In the genomic region with DNA sequence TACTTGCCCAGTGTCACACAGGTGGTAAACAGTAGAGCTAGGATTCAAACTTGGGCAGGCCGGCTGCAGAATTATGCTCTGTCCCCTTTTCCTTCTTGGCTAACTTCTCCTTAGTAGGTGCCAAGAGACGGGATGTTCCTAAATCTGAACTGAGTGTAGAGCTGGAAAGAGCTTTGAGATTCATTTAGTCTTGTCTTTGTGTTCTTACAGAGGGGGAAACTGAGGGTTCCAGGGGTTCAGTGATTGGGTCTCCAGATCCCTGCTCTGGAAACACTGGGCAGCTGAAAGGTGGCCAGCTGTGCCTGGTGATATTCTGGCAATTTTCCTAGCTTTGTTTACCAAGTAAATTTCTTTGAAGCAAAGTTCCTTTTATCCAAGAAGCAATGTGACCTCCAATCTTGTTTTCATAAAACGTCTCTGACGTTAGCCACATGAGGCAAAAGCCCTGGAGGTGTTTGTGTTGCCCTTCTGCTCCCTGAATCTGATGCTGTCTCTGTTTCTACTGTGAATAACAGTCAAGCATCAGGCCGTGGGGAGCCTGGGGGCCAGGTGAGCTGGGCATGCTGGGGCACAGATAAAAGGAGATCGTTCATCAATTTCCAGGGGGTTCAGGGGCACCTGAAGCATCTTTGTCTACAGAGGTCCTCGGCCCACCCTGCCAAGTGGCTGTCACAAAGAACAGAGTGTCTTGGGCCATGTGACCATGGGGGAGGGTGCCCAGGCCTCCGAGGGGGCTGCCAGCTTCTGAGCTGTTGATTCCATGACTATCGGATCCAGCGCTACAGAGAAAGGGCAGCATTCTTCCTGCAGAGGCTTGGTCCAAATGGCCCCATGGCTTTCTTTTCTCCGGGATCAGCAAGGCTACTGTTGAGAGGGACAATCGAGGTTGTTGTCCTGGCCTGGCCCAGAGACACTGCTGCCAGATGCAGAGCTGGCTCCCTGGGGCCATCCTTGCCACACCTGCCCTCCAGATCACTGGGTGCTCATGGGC, we compare ENCODE assay signal across 14 cellular contexts.
DNase-seq lines count a peak whose midpoint lies in the region; ATAC-seq, FAIRE-seq and TF ChIP-seq lines count a peak whose summit lies in the region.
"Had no signal": no experiment of that assay in that cellular context is flagged by ENCODE, and none has a peak within 500 bp of the region (broad histone marks: within the 10 kb centered on the region; RNA-seq: fewer than 3 reads in every experiment).

No MANE protein-coding gene starts in this region.

- H3K36me3 ChIP-seq in bronchial epithelial cell (ENCODE audit: control insufficient read depth, insufficient read depth, low read length) (no peaks in the 10 kb centered on the region), kidney (ENCODE audit: control insufficient read depth in 1 of 2, insufficient read depth in 2 of 2, low read length in 2 of 2) (no peaks in the 10 kb centered on the region), stomach (no peaks in the 10 kb centered on the region), hepatocyte (replicated peaks; ENCODE audit: insufficient read depth, low read depth) (no peaks in the 10 kb centered on the region)

- H3K9me3 ChIP-seq in kidney (ENCODE audit: control insufficient read depth in 1 of 2, low read length in 2 of 2) (no peaks in the 10 kb centered on the region), stomach (no peaks in the 10 kb centered on the region), hepatocyte (ENCODE audit: low read depth) (no peaks in the 10 kb centered on the region)

- H3K9me2 ChIP-seq in hepatocyte (replicated peaks; ENCODE audit: insufficient read depth): no peaks in the 10 kb centered on the region

- peak; percentile 43 for FAIRE-seq in bronchial epithelial cell (lab: Jason Lieb, UNC)
- FAIRE-seq in kidney (lab: Jason Lieb, UNC): no peak

- no peaks in the 10 kb centered on the region for H4K20me1 ChIP-seq in hepatocyte (ENCODE audit: insufficient read depth, poor library complexity, severe bottlenecking)

- DNase-seq in LNCaP clone FGC (ENCODE audit: low read depth) (peak; percentile 39), bronchial epithelial cell (ENCODE audit: low read depth) (no peak), kidney (peak; percentile 52), stomach (peak; percentile 63), T-helper 1 cell (no peak), hepatocyte (ENCODE audit: low spot score) (no peak)
- DNase-seq: activated naive CD4-positive, alpha-beta T cell treated with Interleukin-2 at 50 U/mL for 16 hours; AML-193; DMS53; foreskin keratinocyte; NCI-H1092; stimulated activated CD4-positive, alpha-beta T cell treated with anti-CD3 and anti-CD28 coated beads, Interleukin-12 subunit alpha, Interleukin-12 subunit beta, amount 100 ng/mL, for 4 hours had no signal

- peak overlapping the region; percentile 7 to 40 for H3K27ac ChIP-seq in kidney (ENCODE audit: low read depth in 2 of 2, low read length in 2 of 2)
- peak overlapping the region; percentile 46 to 89 (median 52) for H3K27ac ChIP-seq in stomach
- H3K27ac ChIP-seq in hepatocyte: no peak overlapping the region
- H3K27ac ChIP-seq: foreskin keratinocyte had no signal

- no peak for TF ChIP-seq CTCF in LNCaP clone FGC (IDR thresholded peaks at IDR 0.05; ENCODE audit: control insufficient read depth, extremely low read depth, insufficient read depth)
- no peak for TF ChIP-seq CTCF in bronchial epithelial cell (IDR thresholded peaks at IDR 0.05; ENCODE audit: insufficient read depth, low read length, severe bottlenecking)
- TF ChIP-seq CTCF in kidney (IDR thresholded peaks at IDR 0.05; ENCODE audit: borderline replicate concordance, extremely low read depth, insufficient read depth): no peak
- no peak for TF ChIP-seq CTCF in stomach (IDR thresholded peaks at IDR 0.05)
- no peak for TF ChIP-seq CTCF in hepatocyte (IDR thresholded peaks at IDR 0.05; ENCODE audit: poor library complexity)

- no peak overlapping the region for H3K4me2 ChIP-seq in hepatocyte

- H3K4me1 ChIP-seq in kidney (ENCODE audit: control insufficient read depth in 1 of 2, insufficient read depth in 1 of 2, low read depth in 1 of 2, low read length in 2 of 2) (peaks cover 2 to 7% of the 10 kb centered on the region in 2 donors), stomach (peaks cover 29 to 50% (median 34%) of the 10 kb centered on the region in 4 donors), hepatocyte (ENCODE audit: insufficient read depth) (no peaks in the 10 kb centered on the region)
- H3K4me1 ChIP-seq: foreskin keratinocyte had no signal

- H3K79me2 ChIP-seq in hepatocyte: no peaks in the 10 kb centered on the region

- no peak for TF ChIP-seq POLR2A in stomach (IDR thresholded peaks at IDR 0.05)

- no peak overlapping the region for H2AFZ ChIP-seq in hepatocyte

- 35 to 63% (median 50%) methylated on average over 12 of the region's 12 CpGs for WGBS in stomach, 5 donors
- 71% methylated on average over 12 of the region's 12 CpGs for WGBS in hepatocyte (ENCODE audit: low lambda C conversion rate, missing lambda C conversion rate)

- ATAC-seq in HG02759 (IDR thresholded peaks at IDR 0.05; ENCODE audit: unreplicated experiment) (no peak), GM21360 (IDR thresholded peaks at IDR 0.05; ENCODE audit: unreplicated experiment) (no peak)
- ATAC-seq: foreskin keratinocyte had no signal

- no peaks in the 10 kb centered on the region for H3K27me3 ChIP-seq in bronchial epithelial cell (ENCODE audit: control insufficient read depth, insufficient read depth, low read length)
- H3K27me3 ChIP-seq in stomach: no peaks in the 10 kb centered on the region
- H3K27me3 ChIP-seq in hepatocyte: no peaks in the 10 kb centered on the region
- H3K27me3 ChIP-seq: foreskin keratinocyte had no signal

- H3K9ac ChIP-seq in kidney (ENCODE audit: low read length in 2 of 2): no peak overlapping the region

- H3K4me3 ChIP-seq in LNCaP clone FGC (ENCODE audit: low read depth, low read length) (no peak overlapping the region), bronchial epithelial cell (ENCODE audit: low read depth, low read length) (no peak overlapping the region), kidney (ENCODE audit: low read length in 2 of 2) (no peak overlapping the region), stomach (no peak overlapping the region), hepatocyte (no peak overlapping the region)

- peak; percentile 28 for TF ChIP-seq EP300 in stomach (IDR thresholded peaks at IDR 0.05)

- intact Hi-C loops in kidney (cut with DNase I): no loop called here
- intact Hi-C loops in stomach (cut with DNase I; ENCODE audit: low total_unique reads): no loop called here

Comparison
In these comparisons a context has a peak if more than half of its experiments do, and no peak if none do; other contexts are left out.
1. DNase-seq: peak in LNCaP clone FGC (single experiment), kidney (single experiment) and stomach (single experiment); none in bronchial epithelial cell (single experiment), T-helper 1 cell (0 of 5) and hepatocyte (single experiment).